In genomic region chr9:88874391-88874790, GRCh38 we compare ENCODE assay signal across 1 cellular context.
TF ChIP-seq lines count a peak whose summit lies in the region.

No MANE protein-coding gene starts in this region.

TF ChIP-seq in K562, 482 proteins besides CTCF, POLR2A, EP300 and RAD21 (continued from another document and continues in another):
- no peak for TF ChIP-seq HNRNPH1 (optimal IDR thresholded peaks at IDR 0.05; ENCODE audit: low read depth, low read length)
- no peak for TF ChIP-seq ZNF436 (CRISPR knock-in tag; IDR thresholded peaks at IDR 0.05)
- no peak for TF ChIP-seq ATF7 (IDR thresholded peaks at IDR 0.05)
- no peak for TF ChIP-seq MIER1 (IDR thresholded peaks at IDR 0.05; ENCODE audit: low read depth)
- TF ChIP-seq TBL1XR1 (IDR thresholded peaks at IDR 0.05; ENCODE audit: low read length in 2 of 2): no peak
- TF ChIP-seq MGA (IDR thresholded peaks at IDR 0.05): no peak
- TF ChIP-seq SRSF7 (optimal IDR thresholded peaks at IDR 0.05; ENCODE audit: low read depth, low read length): no peak
- TF ChIP-seq TFAP4 (CRISPR knock-in tag; IDR thresholded peaks at IDR 0.05; ENCODE audit: borderline replicate concordance): no peak
- TF ChIP-seq NFYB (IDR thresholded peaks at IDR 0.05; ENCODE audit: extremely low read depth, insufficient read length): no peak
- no peak for TF ChIP-seq POLR3G (IDR thresholded peaks at IDR 0.05; ENCODE audit: extremely low read depth, insufficient read length, insufficient replicate concordance)
- no peak for TF ChIP-seq HDAC2 (IDR thresholded peaks at IDR 0.05)
- peak; percentile 46; the same call in 1 of the 2 replicates for TF ChIP-seq TEAD4 (IDR thresholded peaks at IDR 0.05; ENCODE audit: low read length)
- TF ChIP-seq TEAD4 (CRISPR knock-in tag; IDR thresholded peaks at IDR 0.05; ENCODE audit: borderline replicate concordance): no peak
- no peak for TF ChIP-seq E2F8 (IDR thresholded peaks at IDR 0.05; ENCODE audit: low read depth, partially characterized antibody)
- no peak for TF ChIP-seq ZNF146 (CRISPR knock-in tag; IDR thresholded peaks at IDR 0.05; ENCODE audit: unreplicated experiment)
- TF ChIP-seq FOXK2 (conservative IDR thresholded peaks at IDR 0.05 in 1 of 2, IDR thresholded peaks at IDR 0.05 in 1 of 2; ENCODE audit: low read depth in 2 of 2): no peak
- TF ChIP-seq ZNF165 (CRISPR knock-in tag; IDR thresholded peaks at IDR 0.05; ENCODE audit: borderline replicate concordance): no peak
- no peak for TF ChIP-seq ZZZ3 (IDR thresholded peaks at IDR 0.05)
- TF ChIP-seq ZNF518B (CRISPR knock-in tag; IDR thresholded peaks at IDR 0.05): no peak
- no peak for TF ChIP-seq MAX (CRISPR knock-in tag; IDR thresholded peaks at IDR 0.05)
- TF ChIP-seq HINFP (tag; conservative IDR thresholded peaks at IDR 0.05; ENCODE audit: low read depth): no peak
- no peak for TF ChIP-seq ZNF511 (CRISPR knock-in tag; IDR thresholded peaks at IDR 0.05)
- TF ChIP-seq ZNF512 (tag; IDR thresholded peaks at IDR 0.05): no peak
- TF ChIP-seq ZFX (CRISPR knock-in tag; IDR thresholded peaks at IDR 0.05): no peak
- 0 out of 4 replicates have a peak, but pooled peaks of 1 of the 2 experiments have one; percentile 22 for TF ChIP-seq RCOR1 (IDR thresholded peaks at IDR 0.05; ENCODE audit: borderline replicate concordance in 1 of 2, low read depth in 2 of 2, low read length in 2 of 2)
- no peak for TF ChIP-seq CEBPB (tag; IDR thresholded peaks at IDR 0.05)
- TF ChIP-seq ZNF282 (CRISPR knock-in tag; IDR thresholded peaks at IDR 0.05): no peak
- no peak for TF ChIP-seq CHCHD3 (CRISPR knock-in tag; IDR thresholded peaks at IDR 0.05)
- peak; percentile 18; the same call in 1 of the 2 replicates for TF ChIP-seq TCF3 (CRISPR knock-in tag; IDR thresholded peaks at IDR 0.05)
- no peak for TF ChIP-seq FOXP1 (CRISPR knock-in tag; IDR thresholded peaks at IDR 0.05)
- TF ChIP-seq ETV1 (tag; conservative IDR thresholded peaks at IDR 0.05; ENCODE audit: low read depth): no peak
- peak; percentile 67 for TF ChIP-seq CBFA2T3 (IDR thresholded peaks at IDR 0.05)
